ENCODE assay signal across 12 cellular contexts in genomic region chr7:123538189-123538714, GRCh38. TPM values are rescaled to one million over a fixed set of nuclear protein-coding genes. Genes with fewer than 3 reads are reported as not detected.
DNase-seq lines count a peak whose midpoint lies in the region; ATAC-seq and TF ChIP-seq lines count a peak whose summit lies in the region.
"Had no signal": no experiment of that assay in that cellular context is flagged by ENCODE, and none has a peak within 500 bp of the region (broad histone marks: within the 10 kb centered on the region; RNA-seq: fewer than 3 reads in every experiment).

No MANE protein-coding gene starts in this region.

- TF ChIP-seq CTCF in cardiac fibroblast (IDR thresholded peaks at IDR 0.05; ENCODE audit: low read depth, low read length): no peak

- ATAC-seq in HG02885 (IDR thresholded peaks at IDR 0.05; ENCODE audit: poor library complexity, unreplicated experiment) (no peak), HG03460 (IDR thresholded peaks at IDR 0.05; ENCODE audit: unreplicated experiment) (no peak)

- H3K4me3 ChIP-seq in cardiac fibroblast (replicated peaks in 1 of 2; ENCODE audit: low read depth in 2 of 2, low read length in 2 of 2): no peak overlapping the region

- DNase-seq in EL: peak; percentile 75
- peak; percentile 52 for DNase-seq in NCI-H460 (ENCODE audit: extremely low read depth, low read depth)
- peak; percentile 51 to 78 for DNase-seq in cardiac fibroblast (ENCODE audit: low read depth in 2 of 2)
- DNase-seq in myocyte (ENCODE audit: low read depth): peak; percentile 78
- no peak for DNase-seq in 8988T
- DNase-seq in stimulated activated CD4-positive, alpha-beta T cell treated with anti-CD3 and anti-CD28 coated beads, Interleukin-1b, Interleukin-23, amount 100 ng/mL, for 48 hours: no peak
- DNase-seq: activated T-cell treated with anti-CD3 and anti-CD28 coated beads, Interleukin-2, amount 50 U/mL, for 1 hour; DMS79 treated with DMSO at 0.1 percent for 48 hours; NCI-H510A had no signal

RNA-seq across cellular contexts. Expression of gene IQUB, which starts 3.9 kb away (rescaled TPM):
- total RNA-seq in NCI-H460 (2014; rRNA removed; shearing (Covaris generic)): 0.30 and 0.43 TPM in 2 replicates
- 0.07 TPM in 1 of 2 replicates, not detected in the other for polyA plus RNA-seq in NCI-H460 (2014; cell fraction: nucleus; rRNA removed)
- total RNA-seq in myocyte: 0.99 and 1.1 TPM in 2 replicates
- 0.38 TPM for polyA plus RNA-seq in myocyte (2012)
- polyA plus RNA-seq: IgD-negative memory B cell had no signal

RNA-seq across cellular contexts. Expression of gene NDUFA5, which starts 19.4 kb away (rescaled TPM):
- total RNA-seq in NCI-H460 (2014; rRNA removed; shearing (Covaris generic)): 100 and 101 TPM in 2 replicates
- 62.4 and 73.3 TPM in 2 replicates for polyA plus RNA-seq in NCI-H460 (2014; cell fraction: nucleus; rRNA removed)
- 104 and 105 TPM in 2 replicates for total RNA-seq in myocyte
- polyA plus RNA-seq in myocyte (2012): 41.8 TPM

Comparison
In these comparisons a context has a peak if more than half of its experiments do, and no peak if none do; other contexts are left out.
1. DNase-seq: peak in EL (single experiment), NCI-H460 (single experiment), cardiac fibroblast (2 of 2) and myocyte (single experiment); none in 8988T (single experiment) and stimulated activated CD4-positive, alpha-beta T cell treated with anti-CD3 and anti-CD28 coated beads, Interleukin-1b, Interleukin-23, amount 100 ng/mL, for 48 hours (single experiment).